16 cellular contexts compared by ENCODE assay signal in the genomic region with DNA sequence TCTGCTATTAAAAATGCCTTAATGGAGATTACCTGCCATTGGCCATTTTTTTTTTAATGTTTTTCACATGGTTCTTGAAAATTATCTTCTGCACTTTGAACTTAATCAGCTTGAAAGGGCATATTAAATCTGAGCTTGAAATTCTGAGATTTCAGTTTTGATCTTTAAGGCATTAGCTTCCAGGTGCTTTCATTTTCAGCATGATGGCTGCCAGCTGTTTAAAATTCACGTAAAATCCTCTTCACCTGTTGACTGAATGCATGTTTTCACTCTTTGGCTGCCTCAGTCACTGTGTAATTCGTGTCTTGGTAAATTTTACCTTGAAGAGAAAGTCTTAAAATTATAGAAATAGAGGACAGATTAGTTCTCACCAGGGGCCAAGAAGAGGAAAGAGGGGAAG.
"Had no signal": no experiment of that assay in that cellular context is flagged by ENCODE, and none has a peak within 500 bp of the region (broad histone marks: within the 10 kb centered on the region; RNA-seq: fewer than 3 reads in every experiment).

No MANE protein-coding gene starts in this region.

- H3K27me3 ChIP-seq: cardiac muscle cell, dorsolateral prefrontal cortex, gastrocnemius medialis, right lobe of liver had no signal

- H3K36me3 Mint-ChIP-seq: activated naive CD4-positive, alpha-beta T cell treated with anti-CD3 and anti-CD28 coated beads, Interleukin-2, amount 50 U/mL, for 72 hours had no signal

- H3K4me3 Mint-ChIP-seq: activated CD4-positive, alpha-beta memory T cell treated with anti-CD3 and anti-CD28 coated beads, Interleukin-2, amount 10 ng/mL, durations not matched to agents 7 days and 5 days; activated T-cell treated with anti-CD3 and anti-CD28 coated beads, Interleukin-2, amount 50 U/mL, for 4 hours; neural crest cell had no signal

- H3K4me2 ChIP-seq: smooth muscle cell had no signal

- H3K27ac ChIP-seq: cardiac muscle cell, dorsolateral prefrontal cortex, gastrocnemius medialis, psoas muscle, right lobe of liver had no signal

- H3K9me3 ChIP-seq: gastrocnemius medialis, psoas muscle, right lobe of liver had no signal

- H3K4me3 ChIP-seq: cardiac muscle cell, dorsolateral prefrontal cortex, gastrocnemius medialis, psoas muscle, right lobe of liver, smooth muscle cell had no signal

- H3K36me3 ChIP-seq: cardiac muscle cell, gastrocnemius medialis, right lobe of liver had no signal

- ATAC-seq: activated naive CD4-positive, alpha-beta T cell treated with anti-CD3 and anti-CD28 coated beads, Interleukin-2, amount 50 U/mL, for 72 hours; activated T-cell treated with anti-CD3 and anti-CD28 coated beads, Interleukin-2, amount 50 U/mL, for 4 hours; gastrocnemius medialis; psoas muscle; stimulated activated naive CD8-positive, alpha-beta T cell treated with anti-CD3 and anti-CD28 coated beads, Interleukin-15, Interleukin-2, amounts not matched to agents 100 U/mL and 50 U/mL, for 24 hours had no signal

- H3K27ac Mint-ChIP-seq: activated CD4-positive, alpha-beta memory T cell treated with anti-CD3 and anti-CD28 coated beads, Interleukin-2, amount 10 ng/mL, durations not matched to agents 7 days and 5 days; activated naive CD4-positive, alpha-beta T cell treated with anti-CD3 and anti-CD28 coated beads, Interleukin-2, amount 50 U/mL, for 72 hours had no signal

- DNase-seq: activated CD4-positive, alpha-beta memory T cell treated with anti-CD3 and anti-CD28 coated beads, Interleukin-2, amount 10 ng/mL, durations not matched to agents 7 days and 5 days; activated CD4-positive, alpha-beta T cell treated with anti-CD3 and anti-CD28 coated beads for 4 hours; activated effector memory CD4-positive, alpha-beta T cell treated with anti-CD3 and anti-CD28 coated beads, Interleukin-2, amount 50 U/mL, for 16 hours; activated T-cell treated with anti-CD3 and anti-CD28 coated beads, Interleukin-2, amount 50 U/mL, for 4 hours; dorsolateral prefrontal cortex; erythroblast; gastrocnemius medialis; midbrain; psoas muscle; right lobe of liver; stimulated activated naive CD8-positive, alpha-beta T cell treated with anti-CD3 and anti-CD28 coated beads, Interleukin-15, Interleukin-2, amounts not matched to agents 100 U/mL and 50 U/mL, for 24 hours; trophoblast cell had no signal

- H3K4me1 Mint-ChIP-seq: activated CD4-positive, alpha-beta memory T cell treated with anti-CD3 and anti-CD28 coated beads, Interleukin-2, amount 10 ng/mL, durations not matched to agents 7 days and 5 days; neural crest cell had no signal

- H3K9me3 Mint-ChIP-seq: activated CD4-positive, alpha-beta memory T cell treated with anti-CD3 and anti-CD28 coated beads, Interleukin-2, amount 10 ng/mL, durations not matched to agents 7 days and 5 days; activated naive CD4-positive, alpha-beta T cell treated with anti-CD3 and anti-CD28 coated beads, Interleukin-2, amount 50 U/mL, for 72 hours; activated T-cell treated with anti-CD3 and anti-CD28 coated beads, Interleukin-2, amount 50 U/mL, for 4 hours; neural crest cell had no signal
